1 cellular context compared by ENCODE assay signal in genomic region chr14:58151701-58152568, GRCh38.
TF ChIP-seq lines count a peak whose summit lies in the region.

A gene with protein sequence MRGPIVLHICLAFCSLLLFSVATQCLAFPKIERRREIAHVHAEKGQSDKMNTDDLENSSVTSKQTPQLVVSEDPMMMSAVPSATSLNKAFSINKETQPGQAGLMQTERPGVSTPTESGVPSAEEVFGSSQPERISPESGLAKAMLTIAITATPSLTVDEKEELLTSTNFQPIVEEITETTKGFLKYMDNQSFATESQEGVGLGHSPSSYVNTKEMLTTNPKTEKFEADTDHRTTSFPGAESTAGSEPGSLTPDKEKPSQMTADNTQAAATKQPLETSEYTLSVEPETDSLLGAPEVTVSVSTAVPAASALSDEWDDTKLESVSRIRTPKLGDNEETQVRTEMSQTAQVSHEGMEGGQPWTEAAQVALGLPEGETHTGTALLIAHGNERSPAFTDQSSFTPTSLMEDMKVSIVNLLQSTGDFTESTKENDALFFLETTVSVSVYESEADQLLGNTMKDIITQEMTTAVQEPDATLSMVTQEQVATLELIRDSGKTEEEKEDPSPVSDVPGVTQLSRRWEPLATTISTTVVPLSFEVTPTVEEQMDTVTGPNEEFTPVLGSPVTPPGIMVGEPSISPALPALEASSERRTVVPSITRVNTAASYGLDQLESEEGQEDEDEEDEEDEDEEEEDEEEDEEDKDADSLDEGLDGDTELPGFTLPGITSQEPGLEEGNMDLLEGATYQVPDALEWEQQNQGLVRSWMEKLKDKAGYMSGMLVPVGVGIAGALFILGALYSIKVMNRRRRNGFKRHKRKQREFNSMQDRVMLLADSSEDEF (minus strand): TSS chr14:58152213. CDS start chr14:58139358, 12,855 bp downstream.

TF ChIP-seq in HepG2, 621 proteins besides CTCF, POLR2A, EP300 and RAD21 (continued from another document and continues in another):
- TF ChIP-seq ZXDC (CRISPR knock-in tag; IDR thresholded peaks at IDR 0.05) (0 out of 2 replicates have a peak, but pooled peaks have one; percentile 5), ZNF564 (CRISPR knock-in tag; IDR thresholded peaks at IDR 0.05) (no peak), ZNF616 (CRISPR knock-in tag; IDR thresholded peaks at IDR 0.05; ENCODE audit: low read depth) (no peak), ZBTB20 (CRISPR knock-in tag; IDR thresholded peaks at IDR 0.05; ENCODE audit: borderline replicate concordance, low read depth) (no peak), ZNF850 (CRISPR knock-in tag; conservative IDR thresholded peaks at IDR 0.05) (no peak), MEIS2 (CRISPR knock-in tag; IDR thresholded peaks at IDR 0.05) (no peak), RAD51 (IDR thresholded peaks at IDR 0.05; ENCODE audit: borderline replicate concordance) (no peak), ETV5 (CRISPR knock-in tag; IDR thresholded peaks at IDR 0.05; ENCODE audit: borderline replicate concordance) (no peak), SRY (CRISPR knock-in tag; IDR thresholded peaks at IDR 0.05) (no peak), ZNF343 (CRISPR knock-in tag; IDR thresholded peaks at IDR 0.05) (no peak), PHF21A (CRISPR knock-in tag; IDR thresholded peaks at IDR 0.05) (0 out of 2 replicates have a peak, but pooled peaks have one; percentile 29), ZBTB21 (CRISPR knock-in tag; IDR thresholded peaks at IDR 0.05) (no peak), ZNF83 (CRISPR knock-in tag; IDR thresholded peaks at IDR 0.05; ENCODE audit: borderline replicate concordance) (no peak), NFATC3 (CRISPR knock-in tag; IDR thresholded peaks at IDR 0.05) (no peak), ZNF580 (CRISPR knock-in tag; IDR thresholded peaks at IDR 0.05; ENCODE audit: borderline replicate concordance, low read depth) (no peak), ZNF605 (CRISPR knock-in tag; IDR thresholded peaks at IDR 0.05) (no peak), YEATS4 (CRISPR knock-in tag; IDR thresholded peaks at IDR 0.05; ENCODE audit: borderline replicate concordance) (no peak), HDAC1 (CRISPR knock-in tag; IDR thresholded peaks at IDR 0.05) (peak; percentile 51; the same call in 1 of the 2 replicates), HOXA3 (CRISPR knock-in tag; IDR thresholded peaks at IDR 0.05) (no peak), TBX3 (IDR thresholded peaks at IDR 0.05; ENCODE audit: borderline replicate concordance) (no peak), NFKB2 (CRISPR knock-in tag; IDR thresholded peaks at IDR 0.05; ENCODE audit: borderline replicate concordance) (no peak), ZNF337 (CRISPR knock-in tag; IDR thresholded peaks at IDR 0.05; ENCODE audit: borderline replicate concordance, low read depth) (no peak), CBX2 (IDR thresholded peaks at IDR 0.05; ENCODE audit: low read depth, low read length) (no peak), CBX2 (CRISPR knock-in tag; IDR thresholded peaks at IDR 0.05; ENCODE audit: low read depth) (0 out of 2 replicates have a peak, but pooled peaks have one; percentile 26), ZNF687 (CRISPR knock-in tag; IDR thresholded peaks at IDR 0.05) (peak; percentile 50; the same call in 1 of the 2 replicates), POLR2AphosphoS5 (IDR thresholded peaks at IDR 0.05; ENCODE audit: low read depth, low read length) (no peak), CEBPB (IDR thresholded peaks at IDR 0.05; ENCODE audit: borderline replicate concordance, low read depth, low read length) (no peak), MTF2 (CRISPR knock-in tag; IDR thresholded peaks at IDR 0.05; ENCODE audit: borderline replicate concordance) (peak; percentile 17; the same call in 1 of the 2 replicates), FOXC1 (CRISPR knock-in tag; IDR thresholded peaks at IDR 0.05; ENCODE audit: borderline replicate concordance) (no peak), RNF2 (conservative IDR thresholded peaks at IDR 0.05; ENCODE audit: low read depth) (peak; percentile 69), ZNF800 (CRISPR knock-in tag; IDR thresholded peaks at IDR 0.05) (peak; percentile 98), JDP2 (CRISPR knock-in tag; IDR thresholded peaks at IDR 0.05; ENCODE audit: borderline replicate concordance) (no peak), GMEB1 (CRISPR knock-in tag; IDR thresholded peaks at IDR 0.05; ENCODE audit: borderline replicate concordance) (no peak), ZNF101 (CRISPR knock-in tag; IDR thresholded peaks at IDR 0.05; ENCODE audit: borderline replicate concordance, low read depth) (no peak), POGZ (CRISPR knock-in tag; IDR thresholded peaks at IDR 0.05) (no peak), THAP8 (CRISPR knock-in tag; IDR thresholded peaks at IDR 0.05; ENCODE audit: borderline replicate concordance) (no peak), KLF12 (CRISPR knock-in tag; IDR thresholded peaks at IDR 0.05; ENCODE audit: borderline replicate concordance) (no peak)
- TF ChIP-seq, protein P1, sequence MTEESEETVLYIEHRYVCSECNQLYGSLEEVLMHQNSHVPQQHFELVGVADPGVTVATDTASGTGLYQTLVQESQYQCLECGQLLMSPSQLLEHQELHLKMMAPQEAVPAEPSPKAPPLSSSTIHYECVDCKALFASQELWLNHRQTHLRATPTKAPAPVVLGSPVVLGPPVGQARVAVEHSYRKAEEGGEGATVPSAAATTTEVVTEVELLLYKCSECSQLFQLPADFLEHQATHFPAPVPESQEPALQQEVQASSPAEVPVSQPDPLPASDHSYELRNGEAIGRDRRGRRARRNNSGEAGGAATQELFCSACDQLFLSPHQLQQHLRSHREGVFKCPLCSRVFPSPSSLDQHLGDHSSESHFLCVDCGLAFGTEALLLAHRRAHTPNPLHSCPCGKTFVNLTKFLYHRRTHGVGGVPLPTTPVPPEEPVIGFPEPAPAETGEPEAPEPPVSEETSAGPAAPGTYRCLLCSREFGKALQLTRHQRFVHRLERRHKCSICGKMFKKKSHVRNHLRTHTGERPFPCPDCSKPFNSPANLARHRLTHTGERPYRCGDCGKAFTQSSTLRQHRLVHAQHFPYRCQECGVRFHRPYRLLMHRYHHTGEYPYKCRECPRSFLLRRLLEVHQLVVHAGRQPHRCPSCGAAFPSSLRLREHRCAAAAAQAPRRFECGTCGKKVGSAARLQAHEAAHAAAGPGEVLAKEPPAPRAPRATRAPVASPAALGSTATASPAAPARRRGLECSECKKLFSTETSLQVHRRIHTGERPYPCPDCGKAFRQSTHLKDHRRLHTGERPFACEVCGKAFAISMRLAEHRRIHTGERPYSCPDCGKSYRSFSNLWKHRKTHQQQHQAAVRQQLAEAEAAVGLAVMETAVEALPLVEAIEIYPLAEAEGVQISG (CRISPR knock-in tag; IDR thresholded peaks at IDR 0.05): peak; percentile 21; the same call in 1 of the 2 replicates
